1 cellular context compared by ENCODE assay signal in the genomic region with DNA sequence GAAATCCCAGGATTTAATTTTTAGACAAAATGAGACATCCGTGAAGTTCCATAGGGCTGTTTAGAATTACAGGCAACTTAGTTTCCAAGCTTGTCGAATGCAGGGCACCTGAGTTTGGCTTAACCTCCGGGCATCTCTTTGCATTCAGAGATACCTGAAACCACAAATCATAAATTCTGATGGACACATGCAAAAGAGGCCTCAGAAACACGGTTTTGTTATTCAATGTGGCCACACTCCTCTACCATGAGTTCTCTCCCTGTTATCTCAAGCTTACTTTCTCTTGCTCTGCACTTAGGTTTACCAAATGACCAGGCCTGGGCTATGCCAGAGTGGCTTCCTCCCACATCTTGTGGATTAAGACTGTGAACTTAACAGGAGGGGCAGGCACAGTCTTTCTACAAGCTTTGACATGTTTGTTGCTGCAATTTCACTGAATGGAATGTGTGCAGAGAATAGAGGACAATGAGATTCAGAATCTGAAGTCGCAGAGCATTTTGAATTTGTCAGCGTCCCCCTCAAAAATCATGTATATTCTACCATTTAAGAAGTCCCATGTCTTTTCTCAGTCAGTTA.
TF ChIP-seq lines count a peak whose summit lies in the region.

No MANE protein-coding gene starts in this region.

TF ChIP-seq in H1, 55 proteins besides CTCF, POLR2A, EP300 and RAD21 (continued from another document):
- TF ChIP-seq, protein P1, sequence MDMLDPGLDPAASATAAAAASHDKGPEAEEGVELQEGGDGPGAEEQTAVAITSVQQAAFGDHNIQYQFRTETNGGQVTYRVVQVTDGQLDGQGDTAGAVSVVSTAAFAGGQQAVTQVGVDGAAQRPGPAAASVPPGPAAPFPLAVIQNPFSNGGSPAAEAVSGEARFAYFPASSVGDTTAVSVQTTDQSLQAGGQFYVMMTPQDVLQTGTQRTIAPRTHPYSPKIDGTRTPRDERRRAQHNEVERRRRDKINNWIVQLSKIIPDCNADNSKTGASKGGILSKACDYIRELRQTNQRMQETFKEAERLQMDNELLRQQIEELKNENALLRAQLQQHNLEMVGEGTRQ (IDR thresholded peaks at IDR 0.05; ENCODE audit: low read length), result no peak
- TF ChIP-seq PHF8 (conservative IDR thresholded peaks at IDR 0.05; ENCODE audit: low read depth, low read length) (no peak), EGR1 (IDR thresholded peaks at IDR 0.05; ENCODE audit: borderline replicate concordance, low read depth, low read length) (no peak), FOSL1 (IDR thresholded peaks at IDR 0.05; ENCODE audit: insufficient read depth, low read depth, low read length) (no peak)
- TF ChIP-seq, protein P2, sequence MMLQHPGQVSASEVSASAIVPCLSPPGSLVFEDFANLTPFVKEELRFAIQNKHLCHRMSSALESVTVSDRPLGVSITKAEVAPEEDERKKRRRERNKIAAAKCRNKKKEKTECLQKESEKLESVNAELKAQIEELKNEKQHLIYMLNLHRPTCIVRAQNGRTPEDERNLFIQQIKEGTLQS (IDR thresholded peaks at IDR 0.05; ENCODE audit: insufficient read depth, low read depth, low read length), result no peak
